In genomic region chr13:48500652-48501197, GRCh38 we compare ENCODE assay signal across 8 cellular contexts. TPM values are rescaled to one million over a fixed set of nuclear protein-coding genes. Genes with fewer than 3 reads are reported as not detected.
DNase-seq lines count a peak whose midpoint lies in the region; ATAC-seq and TF ChIP-seq lines count a peak whose summit lies in the region.

No MANE protein-coding gene starts in this region.

- no TSS peak for BruUV-seq in MCF 10A (replicated peaks; lab: Mats Ljungman, UMichigan)

- no peaks in the 10 kb centered on the region for H3K9me3 ChIP-seq in MG63

- H3K27me3 Mint-ChIP-seq in MCF 10A (ENCODE audit: insufficient read depth, unreplicated experiment) (no peaks in the 10 kb centered on the region), natural killer cell (ENCODE audit: low read depth in 2 of 2) (no peaks in the 10 kb centered on the region), nephron progenitor cell (ENCODE audit: low read depth, poor library complexity) (peaks cover 8% of the 10 kb centered on the region)

- CTCF ChIA-PET in MCF 10A (lab: Yijun Ruan, JAX), result interaction anchor here (1.4 kb wide), 1 partner anchor 34 kb away, joined by 3 read pairs; no protein-coding TSS in a partner anchor

- H3K4me1 Mint-ChIP-seq in MCF 10A (ENCODE audit: insufficient read depth, unreplicated experiment), result peaks cover 14% of the 10 kb centered on the region
- peaks cover 79 to 87% of the 10 kb centered on the region in 2 donors for H3K4me1 Mint-ChIP-seq in natural killer cell
- peaks cover 7% of the 10 kb centered on the region for H3K4me1 Mint-ChIP-seq in nephron progenitor cell

- POLR2A ChIA-PET in MCF 10A (lab: Yijun Ruan, JAX), result interaction anchor here (0.8 to 1.7 kb wide), 14 partner anchors 8 to 196 kb away, joined by 3 to 9 read pairs (median 4); partner anchors contain the start of genes LPAR6 and RCBTB2

- H3K4me3 Mint-ChIP-seq in MCF 10A (ENCODE audit: unreplicated experiment) (no peak overlapping the region), natural killer cell (peak overlapping the region; percentile 47), nephron progenitor cell (no peak overlapping the region)

- peak; percentile 48 for ATAC-seq in GM18861 (IDR thresholded peaks at IDR 0.05; ENCODE audit: unreplicated experiment)
- peak; percentile 28 to 66 (median 56) for ATAC-seq in natural killer cell
- no peak for ATAC-seq in HG02678 (IDR thresholded peaks at IDR 0.05; ENCODE audit: unreplicated experiment)
- ATAC-seq in GM18870 (IDR thresholded peaks at IDR 0.05; ENCODE audit: unreplicated experiment), result no peak

- H3K36me3 Mint-ChIP-seq in MCF 10A (ENCODE audit: insufficient read depth, unreplicated experiment), result no peaks in the 10 kb centered on the region
- H3K36me3 Mint-ChIP-seq in natural killer cell, result no peaks in the 10 kb centered on the region
- H3K36me3 Mint-ChIP-seq in nephron progenitor cell (ENCODE audit: low read depth), result peaks cover 62% of the 10 kb centered on the region

- no peak for TF ChIP-seq CTCF in MCF 10A (IDR thresholded peaks at IDR 0.05; ENCODE audit: unreplicated experiment)
- no peak for TF ChIP-seq CTCF in natural killer cell (IDR thresholded peaks at IDR 0.05)
- TF ChIP-seq CTCF in nephron progenitor cell (IDR thresholded peaks at IDR 0.05), result no peak

- H3K27ac Mint-ChIP-seq in MCF 10A (ENCODE audit: low read depth, unreplicated experiment), result no peak overlapping the region
- H3K27ac Mint-ChIP-seq in natural killer cell, result peak overlapping the region; percentile 83 to 89
- no peak overlapping the region for H3K27ac Mint-ChIP-seq in nephron progenitor cell

- H3K36me3 ChIP-seq in MG63, result no peaks in the 10 kb centered on the region

- DNase-seq in A172 (ENCODE audit: low spot score), result peak; percentile 23
- peak; percentile 7 for DNase-seq in MG63
- DNase-seq in MCF 10A (ENCODE audit: unreplicated experiment), result peak; percentile 86
- no peak for DNase-seq in natural killer cell
- no peak for DNase-seq in nephron progenitor cell

- no peaks in the 10 kb centered on the region for H3K9me3 Mint-ChIP-seq in MCF 10A (ENCODE audit: unreplicated experiment)
- no peaks in the 10 kb centered on the region for H3K9me3 Mint-ChIP-seq in natural killer cell
- no peaks in the 10 kb centered on the region for H3K9me3 Mint-ChIP-seq in nephron progenitor cell

- H3K4me3 ChIP-seq in MG63, result no peak overlapping the region

- no peaks in the 10 kb centered on the region for H3K27me3 ChIP-seq in MG63

- intact Hi-C loops in MCF 10A (cut with micrococcal nuclease), result no loop called here
- intact Hi-C loops in natural killer cell (cut with micrococcal nuclease), result loop anchor here (10.0 kb wide), 1 partner anchor 166 kb away; no protein-coding TSS in a partner anchor

RNA-seq across cellular contexts. Expression of gene RCBTB2, which starts 32.2 kb away (rescaled TPM):
- total RNA-seq in A172 (2014; rRNA removed; shearing (Covaris generic)), result 1.4 and 7.7 TPM in 2 replicates
- 2.0 and 3.0 TPM in 2 replicates for total RNA-seq in MG63 (2014; rRNA removed; shearing (Covaris generic); ENCODE audit: low replicate concordance)
- 2.4 TPM in 2 replicates for total RNA-seq in MCF 10A (2022)
- total RNA-seq in natural killer cell, result 10 to 100 TPM; 21.9 to 27.1 (median 24.2) TPM

Comparison
In these comparisons a context has a peak if more than half of its experiments do, and no peak if none do; other contexts are left out.
1. DNase-seq: peak in A172 (single experiment), MG63 (single experiment) and MCF 10A (single experiment); none in natural killer cell (single experiment) and nephron progenitor cell (single experiment).
2. ATAC-seq: peak in GM18861 (single experiment) and natural killer cell (3 of 3); none in HG02678 (single experiment) and GM18870 (single experiment).
3. H3K27ac Mint-ChIP-seq: peak in natural killer cell (2 of 2); none in MCF 10A (single experiment) and nephron progenitor cell (single experiment).